20 cellular contexts compared by ENCODE assay signal in genomic region chr6:32882879-32883250, GRCh38. TPM values are rescaled to one million over a fixed set of nuclear protein-coding genes. Genes with fewer than 3 reads are reported as not detected.
DNase-seq lines count a peak whose midpoint lies in the region; ATAC-seq, FAIRE-seq and TF ChIP-seq lines count a peak whose summit lies in the region.
"Had no signal": no experiment of that assay in that cellular context is flagged by ENCODE, and none has a peak within 500 bp of the region (broad histone marks: within the 10 kb centered on the region; RNA-seq: fewer than 3 reads in every experiment).

No MANE protein-coding gene starts in this region.

- intact Hi-C loops in pancreas (cut with DNase I), result loop anchor here in 1 of 3 donors (5.0 kb wide), 1 partner anchor 104 kb away; no protein-coding TSS in a partner anchor

- H3K27ac ChIP-seq in GM23248 (peak overlapping the region; percentile 48), pancreas (no peak overlapping the region)
- H3K27ac ChIP-seq: coronary artery, upper lobe of right lung had no signal

- no peaks in the 10 kb centered on the region for H3K9me3 ChIP-seq in GM23248 (ENCODE audit: low read depth)
- H3K9me3 ChIP-seq in pancreas, result no peaks in the 10 kb centered on the region
- H3K9me3 ChIP-seq: upper lobe of right lung had no signal

- H3K36me3 Mint-ChIP-seq in activated naive CD8-positive, alpha-beta T cell treated with anti-CD3 and anti-CD28 coated beads, Interleukin-2, amount 50 U/mL, for 24 hours (ENCODE audit: low read depth), result peaks cover 2% of the 10 kb centered on the region

- no peak overlapping the region for H3K4me3 ChIP-seq in GM23248
- H3K4me3 ChIP-seq in fibroblast of the aortic adventitia (ENCODE audit: low read depth, low read length), result no peak overlapping the region
- H3K4me3 ChIP-seq in pancreas, result no peak overlapping the region
- H3K4me3 ChIP-seq: coronary artery, upper lobe of right lung had no signal

- peaks cover 25% of the 10 kb centered on the region for H3F3A ChIP-seq in GM23248 (ENCODE audit: insufficient read depth)

- peak overlapping the region; percentile 55 for H3K27ac Mint-ChIP-seq in activated naive CD8-positive, alpha-beta T cell treated with anti-CD3 and anti-CD28 coated beads, Interleukin-2, amount 50 U/mL, for 24 hours
- H3K27ac Mint-ChIP-seq: stimulated activated naive B cell treated with anti-CD40 and anti-IgM and Interleukin-4, amounts not matched to agents 10 μg/mL and 1 μg/mL and 100 μg/mL, for 72 hours had no signal

- peak overlapping the region; percentile 27 for H3K9ac ChIP-seq in GM23248

- DNase-seq in A172 (ENCODE audit: low spot score) (peak; percentile 6), GM23248 (peak; percentile 92), fibroblast of the aortic adventitia (ENCODE audit: low read depth) (peak; percentile 44), pancreas (no peak)
- DNase-seq in activated naive CD8-positive, alpha-beta T cell treated with anti-CD3 and anti-CD28 coated beads, Interleukin-2, amount 50 U/mL, for 24 hours, result no peak
- DNase-seq: activated CD4-positive, alpha-beta T cell treated with anti-CD3 and anti-CD28 coated beads for 4 hours; activated T-cell treated with anti-CD3 and anti-CD28 coated beads for 4 hours; amniotic stem cell; KG1; left cardiac atrium; NCI-H1436; occipital lobe; stimulated activated naive B cell treated with anti-CD40 and anti-IgM and Interleukin-4, amounts not matched to agents 10 μg/mL and 1 μg/mL and 100 μg/mL, for 72 hours; upper lobe of right lung had no signal

- H3K9me2 ChIP-seq in GM23248 (ENCODE audit: insufficient read depth), result no peaks in the 10 kb centered on the region

- TF ChIP-seq CTCF in fibroblast of the aortic adventitia (IDR thresholded peaks at IDR 0.05; ENCODE audit: insufficient read depth, low read length) (no peak), pancreas (IDR thresholded peaks at IDR 0.05) (no peak)

- H3K9me3 Mint-ChIP-seq in activated naive CD8-positive, alpha-beta T cell treated with anti-CD3 and anti-CD28 coated beads, Interleukin-2, amount 50 U/mL, for 24 hours, result no peaks in the 10 kb centered on the region
- H3K9me3 Mint-ChIP-seq: stimulated activated naive B cell treated with anti-CD40 and anti-IgM and Interleukin-4, amounts not matched to agents 10 μg/mL and 1 μg/mL and 100 μg/mL, for 72 hours had no signal

- H3K4me3 Mint-ChIP-seq in activated naive CD8-positive, alpha-beta T cell treated with anti-CD3 and anti-CD28 coated beads, Interleukin-2, amount 50 U/mL, for 24 hours, result no peak overlapping the region
- H3K4me3 Mint-ChIP-seq: stimulated activated naive B cell treated with anti-CD40 and anti-IgM and Interleukin-4, amounts not matched to agents 10 μg/mL and 1 μg/mL and 100 μg/mL, for 72 hours had no signal

- no peak overlapping the region for H2AFZ ChIP-seq in GM23248

- no peak overlapping the region for H3K4me2 ChIP-seq in GM23248 (ENCODE audit: unreplicated experiment)

- in situ Hi-C loops in GM23248 (cut with MboI), result no loop called here

- H3K27me3 Mint-ChIP-seq in activated naive CD8-positive, alpha-beta T cell treated with anti-CD3 and anti-CD28 coated beads, Interleukin-2, amount 50 U/mL, for 24 hours, result peaks cover under 1% of the 10 kb centered on the region

- H3K27me3 ChIP-seq in GM23248 (replicated peaks; ENCODE audit: insufficient read depth) (0 out of 2 replicates have a peak, but pooled peaks cover 5% of the 10 kb centered on the region), pancreas (peaks cover 0 to 6% (median 0%) of the 10 kb centered on the region in 4 donors)
- H3K27me3 ChIP-seq: upper lobe of right lung had no signal

- H3K4me1 Mint-ChIP-seq in activated naive CD8-positive, alpha-beta T cell treated with anti-CD3 and anti-CD28 coated beads, Interleukin-2, amount 50 U/mL, for 24 hours, result peaks cover 21% of the 10 kb centered on the region

- H4K20me1 ChIP-seq in GM23248 (ENCODE audit: insufficient read depth), result no peaks in the 10 kb centered on the region

- peak; percentile 79 for ATAC-seq in activated naive CD8-positive, alpha-beta T cell treated with anti-CD3 and anti-CD28 coated beads, Interleukin-2, amount 50 U/mL, for 24 hours
- ATAC-seq in pancreas, result no peak
- ATAC-seq in GM19035 (IDR thresholded peaks at IDR 0.05; ENCODE audit: unreplicated experiment), result no peak
- ATAC-seq in GM21390 (IDR thresholded peaks at IDR 0.05; ENCODE audit: unreplicated experiment), result no peak
- ATAC-seq in GM19023 (IDR thresholded peaks at IDR 0.05; ENCODE audit: unreplicated experiment), result no peak
- ATAC-seq: left cardiac atrium had no signal

- H3K4me1 ChIP-seq in GM23248 (ENCODE audit: insufficient read depth), result peaks cover 12% of the 10 kb centered on the region
- peaks cover 0 to 5% (median 0%) of the 10 kb centered on the region in 3 donors for H3K4me1 ChIP-seq in pancreas

- WGBS in GM23248 (ENCODE audit: low coverage in 1 of 2, low lambda C conversion rate in 2 of 2, missing lambda C conversion rate in 2 of 2), 2 experiments, result 0% methylated on average over 1 of the region's 1 CpG
- WGBS in pancreas, 2 donors, result 0 to 34% methylated on average over 1 of the region's 1 CpG

- H3K36me3 ChIP-seq in GM23248 (ENCODE audit: low read depth) (no peaks in the 10 kb centered on the region), pancreas (no peaks in the 10 kb centered on the region)
- H3K36me3 ChIP-seq: upper lobe of right lung had no signal

- no peaks in the 10 kb centered on the region for H3K79me2 ChIP-seq in GM23248 (ENCODE audit: insufficient read depth)

- no peak for FAIRE-seq in pancreas (lab: Jason Lieb, UNC)
- FAIRE-seq: D721Med, endothelial cell of umbilical vein had no signal

RNA-seq across cellular contexts. Expression of gene PSMB9, which starts 28.9 kb away (rescaled TPM):
- 51.9 and 64.7 TPM in 2 replicates for total RNA-seq in A172 (2014; rRNA removed; shearing (Covaris generic))
- total RNA-seq in GM23248 (2014; rRNA removed; shearing (Covaris generic)), result 3.4 and 5.1 TPM in 2 replicates
- polyA plus RNA-seq in GM23248 (2016; fragmentation: Nextera tagmentation; extraction: Ambion mirVana) (11.2 and 12.3 TPM in 2 replicates), pancreas (10 to 100 TPM in 1 of 2 donors, 1 to 10 TPM in 1; 8.3 to 13.7 TPM)
- total RNA-seq in fibroblast of the aortic adventitia (ENCODE audit: low replicate concordance) (10.8 and 11.5 TPM in 2 replicates), pancreas (10 to 100 TPM in 2 of 6 donors, 1 to 10 TPM in 4; 5.1 to 18.1 (median 5.8) TPM)

RNA-seq across cellular contexts. Expression of gene TAP1, which starts 29.4 kb away (rescaled TPM):
- total RNA-seq in A172 (2014; rRNA removed; shearing (Covaris generic)), result 68.3 and 73.9 TPM in 2 replicates
- total RNA-seq in GM23248 (2014; rRNA removed; shearing (Covaris generic)), result 27.5 and 30.7 TPM in 2 replicates
- polyA plus RNA-seq in GM23248 (2016; fragmentation: Nextera tagmentation; extraction: Ambion mirVana), result 29.8 and 30.7 TPM in 2 replicates
- 11.9 and 25.2 TPM in 2 replicates for total RNA-seq in fibroblast of the aortic adventitia (ENCODE audit: low replicate concordance)
- 10 to 100 TPM in 5 of 6 donors, 1 to 10 TPM in 1; 7.8 to 32.1 (median 11.6) TPM for total RNA-seq in pancreas
- 10 to 100 TPM; 18.8 to 28.5 TPM for polyA plus RNA-seq in pancreas

RNA-seq across cellular contexts. Expression of gene PSMB8, which starts 39.0 kb away (rescaled TPM):
- 121 and 131 TPM in 2 replicates for total RNA-seq in A172 (2014; rRNA removed; shearing (Covaris generic))
- total RNA-seq in GM23248 (2014; rRNA removed; shearing (Covaris generic)), result 21.6 and 27.2 TPM in 2 replicates
- 33.5 and 36.0 TPM in 2 replicates for polyA plus RNA-seq in GM23248 (2016; fragmentation: Nextera tagmentation; extraction: Ambion mirVana)
- 36.2 and 38.0 TPM in 2 replicates for total RNA-seq in fibroblast of the aortic adventitia (ENCODE audit: low replicate concordance)
- 10 to 100 TPM in 5 of 6 donors, 1 to 10 TPM in 1; 7.4 to 40.2 (median 11.8) TPM for total RNA-seq in pancreas
- 10 to 100 TPM; 27.9 to 35.2 TPM for polyA plus RNA-seq in pancreas

RNA-seq across cellular contexts. Expression of gene TAP2, which starts 44.3 kb away (rescaled TPM):
- 20.7 and 25.0 TPM in 2 replicates for total RNA-seq in A172 (2014; rRNA removed; shearing (Covaris generic))
- total RNA-seq in GM23248 (2014; rRNA removed; shearing (Covaris generic)), result 2.2 and 5.4 TPM in 2 replicates
- polyA plus RNA-seq in GM23248 (2016; fragmentation: Nextera tagmentation; extraction: Ambion mirVana) (4.6 and 5.1 TPM in 2 replicates), pancreas (10 to 100 TPM in 1 of 2 donors, 1 to 10 TPM in 1; 8.8 to 16.9 TPM)
- total RNA-seq in fibroblast of the aortic adventitia (ENCODE audit: low replicate concordance) (12.4 and 17.0 TPM in 2 replicates), pancreas (10 to 100 TPM in 4 of 6 donors, 1 to 10 TPM in 2; 5.0 to 23.1 (median 12.2) TPM)

RNA-seq across cellular contexts. Expression of gene HLA-DMB, which starts 58.0 kb away (rescaled TPM):
- total RNA-seq in A172 (2014; rRNA removed; shearing (Covaris generic)), result not detected in 2 replicates
- not detected in 2 replicates for total RNA-seq in GM23248 (2014; rRNA removed; shearing (Covaris generic))
- 0.46 TPM in 1 of 2 replicates, not detected in the other for polyA plus RNA-seq in GM23248 (2016; fragmentation: Nextera tagmentation; extraction: Ambion mirVana)
- total RNA-seq in fibroblast of the aortic adventitia (ENCODE audit: low replicate concordance), result 0.09 TPM in 1 of 2 replicates, not detected in the other
- 10 to 100 TPM in 2 of 6 donors, 1 to 10 TPM in 4; 1.9 to 42.6 (median 4.3) TPM for total RNA-seq in pancreas
- polyA plus RNA-seq in pancreas, result 1 to 10 TPM; 2.7 to 6.2 TPM
- total RNA-seq: endothelial cell of umbilical vein had no signal

Comparison
In these comparisons a context has a peak if more than half of its experiments do, and no peak if none do; other contexts are left out.
1. DNase-seq: peak in A172 (single experiment), GM23248 (single experiment) and fibroblast of the aortic adventitia (single experiment); none in activated naive CD8-positive, alpha-beta T cell treated with anti-CD3 and anti-CD28 coated beads, Interleukin-2, amount 50 U/mL, for 24 hours (single experiment) and pancreas (0 of 6).